ENCODE assay signal across 7 cellular contexts in genomic region chr3:49785565-49786356, GRCh38. TPM values are rescaled to one million over a fixed set of nuclear protein-coding genes. Genes with fewer than 3 reads are reported as not detected.
DNase-seq lines count a peak whose midpoint lies in the region; ATAC-seq, FAIRE-seq and TF ChIP-seq lines count a peak whose summit lies in the region.

No MANE protein-coding gene starts in this region.

- no peaks in the 10 kb centered on the region for H3K9me3 ChIP-seq in pancreas

- no peak for TF ChIP-seq CTCF in pancreas (IDR thresholded peaks at IDR 0.05)

- no peak for DNase-seq in GM12891 (ENCODE audit: insufficient read length, low spot score)
- peak; percentile 24 for DNase-seq in activated T-helper 9 cell treated with anti-CD3 and anti-CD28 coated beads, Interleukin-2, amount 50 U/mL, for 16 hours (ENCODE audit: low read depth)
- DNase-seq in Right ventricle myocardium inferior (ENCODE audit: missing footprints), result peak; percentile 76
- DNase-seq in pancreas, result no peak
- DNase-seq in NCI-H2107 (lab: John Stamatoyannopoulos, UW), result no peak

- TF ChIP-seq EP300 in Ishikawa (IDR thresholded peaks at IDR 0.05; ENCODE audit: borderline replicate concordance), result no peak

- H3K4me1 ChIP-seq in pancreas, result peaks cover 0 to 13% (median 7%) of the 10 kb centered on the region in 3 donors

- H3K27me3 ChIP-seq in pancreas, result no peaks in the 10 kb centered on the region

- H3K27ac ChIP-seq in pancreas, result peak overlapping the region; percentile 92 to 97 (median 95)

- no peak; the same call in 1 of the 2 replicates for TF ChIP-seq RAD21 in Ishikawa (IDR thresholded peaks at IDR 0.05; ENCODE audit: low read depth)

- 2% methylated on average over 46 to 50 of the region's 50 CpGs for WGBS in pancreas, 2 donors

- ATAC-seq in GM21737 (IDR thresholded peaks at IDR 0.05; ENCODE audit: unreplicated experiment) (peak; percentile 49), Right ventricle myocardium inferior (peak; percentile 45), pancreas (peak; percentile 46 to 68 (median 61))

- peak overlapping the region; percentile 69 to 99 (median 94) for H3K4me3 ChIP-seq in pancreas

- peaks cover 0 to 4% (median 0%) of the 10 kb centered on the region in 3 donors for H3K36me3 ChIP-seq in pancreas

- peak; percentile 73 for FAIRE-seq in GM12891 (lab: Jason Lieb, UNC)
- FAIRE-seq in pancreas (lab: Jason Lieb, UNC), result no peak

- no peak for TF ChIP-seq POLR2A in GM12891 (IDR thresholded peaks at IDR 0.05; ENCODE audit: low read depth, low read length)

- intact Hi-C loops in Right ventricle myocardium inferior (cut with DNase I), result no loop called here
- intact Hi-C loops in pancreas (cut with DNase I), result no loop called here

TF ChIP-seq in GM12891, 5 proteins besides CTCF, POLR2A, EP300 and RAD21:
- TF ChIP-seq PAX5 (IDR thresholded peaks at IDR 0.05; ENCODE audit: insufficient read depth, low read length, severe bottlenecking) (no peak), TAF1 (IDR thresholded peaks at IDR 0.05; ENCODE audit: low read depth, low read length) (no peak), POU2F2 (IDR thresholded peaks at IDR 0.05; ENCODE audit: low read depth, low read length) (no peak), POLR2AphosphoS5 (IDR thresholded peaks at IDR 0.05; ENCODE audit: low read depth, low read length) (no peak), SPI1 (IDR thresholded peaks at IDR 0.05; ENCODE audit: low read depth, low read length) (no peak)

TF ChIP-seq in Ishikawa, 13 proteins besides CTCF, POLR2A, EP300 and RAD21:
- TF ChIP-seq TEAD4 (IDR thresholded peaks at IDR 0.05) (no peak), MAX (IDR thresholded peaks at IDR 0.05) (peak; percentile 37)

RNA-seq across cellular contexts. Expression of gene IP6K1, which starts 0.6 kb away (rescaled TPM):
- 8.2 TPM for polyA plus RNA-seq in GM12891 (2012; ENCODE audit: low read depth, missing spikeins)
- total RNA-seq in Right ventricle myocardium inferior, result 19.0 TPM
- 10 to 100 TPM; 12.0 to 28.5 (median 17.1) TPM for total RNA-seq in pancreas
- 10 to 100 TPM; 11.2 to 13.3 TPM for polyA plus RNA-seq in pancreas

RNA-seq across cellular contexts. Expression of gene CDHR4, which starts 13.9 kb away (rescaled TPM):
- polyA plus RNA-seq in GM12891 (2012; ENCODE audit: low read depth, missing spikeins), result not detected
- total RNA-seq in Right ventricle myocardium inferior, result not detected
- not detected for total RNA-seq in pancreas
- polyA plus RNA-seq in pancreas, result not detected

RNA-seq across cellular contexts. Expression of gene INKA1, which starts 17.3 kb away (rescaled TPM):
- 1.5 TPM for polyA plus RNA-seq in GM12891 (2012; ENCODE audit: low read depth, missing spikeins)
- total RNA-seq in Right ventricle myocardium inferior, result 3.1 TPM
- 1 to 10 TPM in 1 of 6 donors, under 1 TPM in 5; 0.55 to 1.4 (median 0.62) TPM for total RNA-seq in pancreas
- 1 to 10 TPM; 1.6 to 2.0 TPM for polyA plus RNA-seq in pancreas

RNA-seq across cellular contexts. Expression of gene UBA7, which starts 28.0 kb away (rescaled TPM):
- polyA plus RNA-seq in GM12891 (2012; ENCODE audit: low read depth, missing spikeins), result 80.4 TPM
- total RNA-seq in Right ventricle myocardium inferior (23.1 TPM), pancreas (10 to 100 TPM; 17.7 to 63.9 (median 28.8) TPM)
- 10 to 100 TPM; 72.9 to 86.2 TPM for polyA plus RNA-seq in pancreas

Comparison
In these comparisons a context has a peak if more than half of its experiments do, and no peak if none do; other contexts are left out.
1. DNase-seq: peak in activated T-helper 9 cell treated with anti-CD3 and anti-CD28 coated beads, Interleukin-2, amount 50 U/mL, for 16 hours (single experiment) and Right ventricle myocardium inferior (single experiment); none in GM12891 (single experiment), pancreas (0 of 6) and NCI-H2107 (single experiment).
2. Peak in every context shown above with its lines, with median percentiles within 50 percentile points of each other: ATAC-seq.